Comparison of ENCODE assay signal across 19 cellular contexts in the genomic region with DNA sequence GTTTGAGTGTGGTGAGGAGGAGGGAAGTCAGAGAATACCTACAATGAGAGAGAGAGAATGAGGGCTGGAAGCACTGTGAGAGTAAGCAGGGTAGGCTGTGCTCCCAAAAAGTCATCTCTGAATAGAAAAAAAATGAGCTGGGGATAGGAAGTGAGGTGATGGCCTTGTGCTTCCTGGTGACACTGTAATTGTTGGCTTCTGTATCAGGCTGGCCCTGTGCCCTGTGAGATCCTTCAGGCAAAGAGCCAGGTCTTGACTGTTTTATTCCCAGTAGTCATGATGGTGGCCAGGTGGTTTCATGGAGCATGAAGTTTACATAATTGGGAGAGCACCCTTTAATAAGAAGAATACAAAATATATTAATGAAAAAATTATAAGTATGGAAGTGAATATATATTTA. TPM values are rescaled to one million over a fixed set of nuclear protein-coding genes. Genes with fewer than 3 reads are reported as not detected.
DNase-seq lines count a peak whose midpoint lies in the region; ATAC-seq, FAIRE-seq and TF ChIP-seq lines count a peak whose summit lies in the region.
"Had no signal": no experiment of that assay in that cellular context is flagged by ENCODE, and none has a peak within 500 bp of the region (broad histone marks: within the 10 kb centered on the region; RNA-seq: fewer than 3 reads in every experiment).

No MANE protein-coding gene starts in this region.

- no peak for TF ChIP-seq POLR2A in endothelial cell of umbilical vein (IDR thresholded peaks at IDR 0.05; ENCODE audit: low read depth, low read length)
- TF ChIP-seq POLR2A in thyroid gland (IDR thresholded peaks at IDR 0.05) = no peak

- no peaks in the 10 kb centered on the region for H3K9me1 ChIP-seq in endothelial cell of umbilical vein (replicated peaks; ENCODE audit: control insufficient read depth, extremely low read depth, insufficient read depth, low read length)

- H3K36me3 ChIP-seq in right atrium auricular region (no peaks in the 10 kb centered on the region), endothelial cell of umbilical vein (ENCODE audit: control insufficient read depth in 2 of 2, extremely low read depth in 1 of 2, insufficient read depth in 2 of 2, low read length in 2 of 2) (no peaks in the 10 kb centered on the region), thyroid gland (no peaks in the 10 kb centered on the region)

- no TSS peak for BruUV-seq in endothelial cell of umbilical vein (replicated peaks; lab: Mats Ljungman, UMichigan)

- H3K27ac ChIP-seq in right atrium auricular region (no peak overlapping the region), endothelial cell of umbilical vein (ENCODE audit: insufficient read depth, low read depth, low read length) (no peak overlapping the region), thyroid gland (no peak overlapping the region)
- H3K27ac ChIP-seq: skin epidermis had no signal

- H3K4me2 ChIP-seq in endothelial cell of umbilical vein (ENCODE audit: insufficient read depth, low read length) = no peak overlapping the region

- H3K79me2 ChIP-seq in endothelial cell of umbilical vein (ENCODE audit: control insufficient read depth, insufficient read depth, low read length) = no peaks in the 10 kb centered on the region

- dilution Hi-C loops in endothelial cell of umbilical vein (cut with MboI; ENCODE audit: extremely low pct_ligation_motif_present, low sequenced_read_pairs) = no loop called here

- no peak overlapping the region for H2AFZ ChIP-seq in endothelial cell of umbilical vein (ENCODE audit: low read depth, low read length)

- H3K4me1 ChIP-seq in right atrium auricular region = no peaks in the 10 kb centered on the region
- H3K4me1 ChIP-seq in endothelial cell of umbilical vein (ENCODE audit: control insufficient read depth, extremely low read depth, insufficient read depth, low read length) = peaks cover 7% of the 10 kb centered on the region
- peaks cover 9 to 21% of the 10 kb centered on the region in 2 donors for H3K4me1 ChIP-seq in thyroid gland

- peak; percentile 61 for FAIRE-seq in endothelial cell of umbilical vein (lab: Jason Lieb, UNC)
- FAIRE-seq: GM12892 had no signal

- H4K20me1 ChIP-seq in endothelial cell of umbilical vein (replicated peaks; ENCODE audit: control insufficient read depth, extremely low read depth, insufficient read depth, low read length) = no peaks in the 10 kb centered on the region

- H3K4me3 ChIP-seq in right atrium auricular region (no peak overlapping the region), endothelial cell of umbilical vein (replicated peaks in 1 of 3; ENCODE audit: insufficient read depth in 1 of 3, low read depth in 1 of 3, low read length in 3 of 3) (no peak overlapping the region), thyroid gland (replicated peaks in 1 of 3) (no peak overlapping the region)
- H3K4me3 ChIP-seq: skin epidermis had no signal

- ATAC-seq in Right ventricle myocardium superior (ENCODE audit: poor library complexity) (peak; percentile 36), GM18519 (IDR thresholded peaks at IDR 0.05; ENCODE audit: low FRiP score, unreplicated experiment) (no peak)
- ATAC-seq: CD8-positive, alpha-beta T cell had no signal

- no peak overlapping the region for H3K9ac ChIP-seq in endothelial cell of umbilical vein (replicated peaks; ENCODE audit: extremely low read depth, insufficient read depth, low read length)

- H3K9me3 ChIP-seq in right atrium auricular region (no peaks in the 10 kb centered on the region), endothelial cell of umbilical vein (replicated peaks; ENCODE audit: control insufficient read depth, insufficient read depth, low read length) (no peaks in the 10 kb centered on the region), thyroid gland (no peaks in the 10 kb centered on the region)

- no peak for DNase-seq in Right ventricle myocardium superior
- DNase-seq in right atrium auricular region (ENCODE audit: low spot score) = no peak
- DNase-seq in NCI-H2196 treated with DMSO at 0.1 percent for 48 hours (lab: John Stamatoyannopoulos, UW; ENCODE audit: unreplicated experiment) = peak; percentile 68
- peak; percentile 67 for DNase-seq in endothelial cell of umbilical vein (ENCODE audit: low read depth, low spot score)
- peak; percentile 57 to 68 for DNase-seq in thyroid gland
- DNase-seq in SIG-M5 treated with dmso at 0.1 percent for 504 hours (lab: John Stamatoyannopoulos, UW; ENCODE audit: unreplicated experiment) = no peak
- no peak for DNase-seq in NCI-H510A treated with DMSO at 0.1 percent for 48 hours (lab: John Stamatoyannopoulos, UW)
- DNase-seq: ACHN; activated CD8-positive, alpha-beta memory T cell treated with anti-CD3 and anti-CD28 coated beads, Interleukin-2, amount 50 U/mL, for 48 hours; activated naive CD4-positive, alpha-beta T cell treated with anti-CD3 and anti-CD28 coated beads, Interleukin-2, amount 10 ng/mL, durations not matched to agents 7 days and 5 days; CD8-positive, alpha-beta T cell; GDM1; HCEC 1CT; NK-92 treated with Interleukin-12 subunit alpha and Interleukin-12 subunit beta, amount 100 ng/mL, for 24 hours; stimulated activated naive CD4-positive, alpha-beta T cell treated with Interleukin-2 at 50 U/mL for 16 hours; T-helper 9 cell had no signal

- POLR2A ChIA-PET in endothelial cell of umbilical vein (lab: Charles Lee) = no interaction called here

- CTCF ChIA-PET in endothelial cell of umbilical vein (lab: Charles Lee) = no interaction called here

- intact Hi-C loops in Right ventricle myocardium superior (cut with DNase I) (loop anchor here (10.0 kb wide), 1 partner anchor 138 kb away; no protein-coding TSS in a partner anchor), endothelial cell of umbilical vein (cut with micrococcal nuclease) (no loop called here), thyroid gland (cut with DNase I) (loop anchor here (10.0 kb wide), 1 partner anchor 138 kb away; no protein-coding TSS in a partner anchor)

- TF ChIP-seq CTCF in right atrium auricular region (IDR thresholded peaks at IDR 0.05) (no peak), endothelial cell of umbilical vein (IDR thresholded peaks at IDR 0.05; ENCODE audit: extremely low read depth in 1 of 2, insufficient read depth in 1 of 2, low read depth in 1 of 2, low read length in 2 of 2) (no peak), thyroid gland (IDR thresholded peaks at IDR 0.05) (no peak)

- H3K27me3 ChIP-seq in right atrium auricular region = no peaks in the 10 kb centered on the region
- H3K27me3 ChIP-seq in endothelial cell of umbilical vein (ENCODE audit: control insufficient read depth in 2 of 2, insufficient read depth in 2 of 2, low read length in 2 of 2) = peaks cover 0 to 1% of the 10 kb centered on the region in 2 experiments
- no peaks in the 10 kb centered on the region for H3K27me3 ChIP-seq in thyroid gland

TF ChIP-seq in endothelial cell of umbilical vein, 7 proteins besides CTCF, POLR2A, EP300 and RAD21:
- no peak for TF ChIP-seq FOS (IDR thresholded peaks at IDR 0.05; ENCODE audit: borderline replicate concordance, insufficient read depth, low read length)
- TF ChIP-seq JUN (IDR thresholded peaks at IDR 0.05; ENCODE audit: borderline replicate concordance, insufficient read depth, insufficient read length, low read depth) = peak; percentile 9

RNA-seq across cellular contexts. Expression of gene SPATA6, which starts 20.4 kb away (rescaled TPM):
- 9.8 TPM for total RNA-seq in Right ventricle myocardium superior
- total RNA-seq in right atrium auricular region = 1 to 10 TPM; 4.5 to 6.2 TPM
- 4.9 and 10.5 TPM in 2 replicates for total RNA-seq in endothelial cell of umbilical vein
- polyA plus RNA-seq in endothelial cell of umbilical vein = 0.41 and 0.79 TPM in 2 replicates
- polyA plus RNA-seq in endothelial cell of umbilical vein (2011; cell fraction: cytosol; rRNA removed) = 1.1 and 1.4 TPM in 2 replicates
- polyA plus RNA-seq in endothelial cell of umbilical vein (2011; cell fraction: nucleus; rRNA removed) = 2.6 and 2.8 TPM in 2 replicates
- polyA plus RNA-seq in endothelial cell of umbilical vein (2012) = 1.3 and 1.6 TPM in 2 replicates
- polyA minus RNA-seq in endothelial cell of umbilical vein = 2.1 and 7.2 TPM in 2 replicates
- not detected for polyA minus RNA-seq in endothelial cell of umbilical vein (2011; cell fraction: cytosol; rRNA and poly(A)+ RNA removed)
- polyA minus RNA-seq in endothelial cell of umbilical vein (2011; cell fraction: nucleus; rRNA and poly(A)+ RNA removed) = 7.2 and 8.6 TPM in 2 replicates
- 10 to 100 TPM; 20.9 to 41.5 (median 34.0) TPM for total RNA-seq in thyroid gland

Comparison
In these comparisons a context has a peak if more than half of its experiments do, and no peak if none do; other contexts are left out.
1. DNase-seq: peak in NCI-H2196 treated with DMSO at 0.1 percent for 48 hours (single experiment), endothelial cell of umbilical vein (single experiment) and thyroid gland (2 of 2); none in Right ventricle myocardium superior (single experiment), right atrium auricular region (single experiment), SIG-M5 treated with dmso at 0.1 percent for 504 hours (single experiment) and NCI-H510A treated with DMSO at 0.1 percent for 48 hours (single experiment).